In genomic region chr10:108465871-108466641, GRCh38 we compare ENCODE assay signal across 9 cellular contexts.
DNase-seq lines count a peak whose midpoint lies in the region; ATAC-seq and TF ChIP-seq lines count a peak whose summit lies in the region.
"Had no signal": no experiment of that assay in that cellular context is flagged by ENCODE, and none has a peak within 500 bp of the region (broad histone marks: within the 10 kb centered on the region; RNA-seq: fewer than 3 reads in every experiment).

No MANE protein-coding gene starts in this region.

- no peak overlapping the region for H3K27ac Mint-ChIP-seq in WTC11

- peaks cover 3% of the 10 kb centered on the region for H3K27me3 ChIP-seq in hepatocyte

- H3K36me3 Mint-ChIP-seq in WTC11, result peaks cover 11% of the 10 kb centered on the region; the same call in 1 of the 2 replicates

- no peak overlapping the region for H3K27ac ChIP-seq in hepatocyte

- peaks cover 17% of the 10 kb centered on the region for H3K9me3 Mint-ChIP-seq in WTC11

- CTCF ChIA-PET in WTC11 (lab: Charles Lee), result no interaction called here

- H3K9me2 ChIP-seq in hepatocyte (replicated peaks; ENCODE audit: insufficient read depth), result no peaks in the 10 kb centered on the region

- TF ChIP-seq CTCF in WTC11 (IDR thresholded peaks at IDR 0.05), result no peak
- TF ChIP-seq CTCF in hepatocyte (IDR thresholded peaks at IDR 0.05; ENCODE audit: poor library complexity), result no peak

- H3K79me2 ChIP-seq in hepatocyte, result no peaks in the 10 kb centered on the region

- H3K27me3 Mint-ChIP-seq in WTC11 (ENCODE audit: low read depth), result peaks cover 48% of the 10 kb centered on the region

- H3K36me3 ChIP-seq in hepatocyte (replicated peaks; ENCODE audit: insufficient read depth, low read depth), result no peaks in the 10 kb centered on the region

- ATAC-seq in WTC11, result peak; percentile 87
- ATAC-seq in GM21423 (IDR thresholded peaks at IDR 0.05; ENCODE audit: unreplicated experiment), result no peak

- H3K9me3 ChIP-seq in hepatocyte (ENCODE audit: low read depth), result no peaks in the 10 kb centered on the region

- H3K4me1 Mint-ChIP-seq in WTC11, result no peaks in the 10 kb centered on the region

- H2AFZ ChIP-seq in hepatocyte, result peak overlapping the region; percentile 96

- H3K4me3 ChIP-seq in hepatocyte, result peak overlapping the region; percentile 93

- DNase-seq in COLO668 (lab: John Stamatoyannopoulos, UW; ENCODE audit: unreplicated experiment) (peak; percentile 43), WTC11 (ENCODE audit: low spot score) (peak; percentile 63), hepatocyte (ENCODE audit: low spot score) (peak; percentile 69), posterior cingulate gyrus (peak in 9 of 10 donors; percentile 23 to 90 (median 46)), cerebellum (ENCODE audit: low spot score) (no peak), UCSD-AML1 (lab: John Stamatoyannopoulos, UW; ENCODE audit: unreplicated experiment) (no peak)
- no peak for DNase-seq in activated CD4-positive, CD25-positive, alpha-beta regulatory T cell treated with anti-CD3 and anti-CD28 coated beads, Interleukin-2, amount 50 U/mL, for 72 hours
- DNase-seq: SIG-M5 had no signal

- no peaks in the 10 kb centered on the region for H3K4me1 ChIP-seq in hepatocyte (ENCODE audit: insufficient read depth)

- no peaks in the 10 kb centered on the region for H4K20me1 ChIP-seq in hepatocyte (ENCODE audit: insufficient read depth, poor library complexity, severe bottlenecking)

- POLR2A ChIA-PET in WTC11 (lab: Charles Lee), result no interaction called here

- intact Hi-C loops in posterior cingulate gyrus (cut with DNase I), result no loop called here

- H3K4me3 Mint-ChIP-seq in WTC11, result peak overlapping the region; percentile 73

- WGBS in hepatocyte (ENCODE audit: low lambda C conversion rate, missing lambda C conversion rate), result 5% methylated on average over 43 of the region's 62 CpGs

- peak overlapping the region; percentile 98 for H3K4me2 ChIP-seq in hepatocyte

TF ChIP-seq in WTC11, 78 proteins besides CTCF, POLR2A, EP300 and RAD21:
- TF ChIP-seq JUN (CRISPR knock-in tag; IDR thresholded peaks at IDR 0.05), result no peak
- no peak for TF ChIP-seq HMGA2 (CRISPR knock-in tag; IDR thresholded peaks at IDR 0.05)
- TF ChIP-seq MYBL2 (CRISPR knock-in tag; IDR thresholded peaks at IDR 0.05), result 0 out of 2 replicates have a peak, but pooled peaks have one; percentile 40
- TF ChIP-seq ZNF232 (CRISPR knock-in tag; IDR thresholded peaks at IDR 0.05), result 0 out of 2 replicates have a peak, but pooled peaks have one; percentile 7
- TF ChIP-seq, protein P1, sequence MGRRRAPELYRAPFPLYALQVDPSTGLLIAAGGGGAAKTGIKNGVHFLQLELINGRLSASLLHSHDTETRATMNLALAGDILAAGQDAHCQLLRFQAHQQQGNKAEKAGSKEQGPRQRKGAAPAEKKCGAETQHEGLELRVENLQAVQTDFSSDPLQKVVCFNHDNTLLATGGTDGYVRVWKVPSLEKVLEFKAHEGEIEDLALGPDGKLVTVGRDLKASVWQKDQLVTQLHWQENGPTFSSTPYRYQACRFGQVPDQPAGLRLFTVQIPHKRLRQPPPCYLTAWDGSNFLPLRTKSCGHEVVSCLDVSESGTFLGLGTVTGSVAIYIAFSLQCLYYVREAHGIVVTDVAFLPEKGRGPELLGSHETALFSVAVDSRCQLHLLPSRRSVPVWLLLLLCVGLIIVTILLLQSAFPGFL (CRISPR knock-in tag; IDR thresholded peaks at IDR 0.05; ENCODE audit: borderline replicate concordance), result no peak
- 0 out of 2 replicates have a peak, but pooled peaks have one; percentile 24 for TF ChIP-seq ETV6 (CRISPR knock-in tag; IDR thresholded peaks at IDR 0.05)
- TF ChIP-seq TEAD1 (CRISPR knock-in tag; IDR thresholded peaks at IDR 0.05), result peak; percentile 21; the same call in 1 of the 2 replicates
- TF ChIP-seq CREB1 (CRISPR knock-in tag; IDR thresholded peaks at IDR 0.05), result no peak
- TF ChIP-seq, protein P2, sequence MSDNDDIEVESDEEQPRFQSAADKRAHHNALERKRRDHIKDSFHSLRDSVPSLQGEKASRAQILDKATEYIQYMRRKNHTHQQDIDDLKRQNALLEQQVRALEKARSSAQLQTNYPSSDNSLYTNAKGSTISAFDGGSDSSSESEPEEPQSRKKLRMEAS (CRISPR knock-in tag; IDR thresholded peaks at IDR 0.05), result peak; percentile 74; the same call in 1 of the 2 replicates
- peak; percentile 35; the same call in 1 of the 2 replicates for TF ChIP-seq SP1 (CRISPR knock-in tag; conservative IDR thresholded peaks at IDR 0.05)
- TF ChIP-seq ZNF138 (CRISPR knock-in tag; conservative IDR thresholded peaks at IDR 0.05), result peak; percentile 47; the same call in 1 of the 2 replicates
TF ChIP-seq in WTC11: peak in this region for 7.

Comparison
In these comparisons a context has a peak if more than half of its experiments do, and no peak if none do; other contexts are left out.
1. DNase-seq: peak in COLO668 (single experiment), WTC11 (single experiment), hepatocyte (single experiment) and posterior cingulate gyrus (9 of 10); none in cerebellum (single experiment), UCSD-AML1 (single experiment) and activated CD4-positive, CD25-positive, alpha-beta regulatory T cell treated with anti-CD3 and anti-CD28 coated beads, Interleukin-2, amount 50 U/mL, for 72 hours (single experiment).